In the genomic region with DNA sequence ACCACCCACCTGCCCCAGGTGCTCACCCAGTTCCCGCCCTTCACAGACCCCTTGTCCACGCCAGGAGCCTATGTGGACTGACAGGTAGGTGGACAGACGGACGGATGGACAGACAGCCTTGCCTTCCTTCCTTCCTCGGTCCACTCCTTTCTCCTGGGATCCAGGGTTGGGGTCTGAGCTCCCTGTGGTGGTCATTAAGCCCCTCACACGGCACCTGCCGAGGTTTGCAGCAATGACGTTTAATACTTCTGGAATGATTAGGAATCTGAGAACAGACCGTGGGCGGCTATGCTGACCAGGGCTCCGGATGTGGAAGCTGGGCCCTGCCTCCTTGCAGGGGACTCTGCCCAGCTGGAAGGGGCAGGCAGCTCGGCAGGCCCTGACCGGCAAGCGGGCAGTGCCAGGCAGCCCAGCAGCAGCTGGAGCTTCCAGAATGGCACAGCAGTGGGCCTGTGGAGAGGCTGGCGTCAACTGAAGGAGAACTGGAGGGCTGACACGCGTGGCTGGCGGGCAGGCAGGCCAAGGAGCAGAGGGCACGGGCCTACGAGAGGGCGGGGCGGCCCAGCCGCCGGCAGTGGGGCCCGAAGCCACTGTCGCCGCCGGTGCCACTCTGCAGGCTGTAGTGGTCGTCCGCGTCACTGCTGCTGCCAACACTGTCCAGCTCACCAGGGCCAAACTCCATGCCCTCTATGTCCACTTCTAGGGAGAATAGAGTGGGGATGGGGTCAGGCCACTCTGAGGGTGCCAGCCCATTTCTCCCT, we compare ENCODE assay signal across 19 cellular contexts. TPM values are rescaled to one million over a fixed set of nuclear protein-coding genes. Genes with fewer than 3 reads are reported as not detected.
DNase-seq lines count a peak whose midpoint lies in the region; ATAC-seq and TF ChIP-seq lines count a peak whose summit lies in the region.
"Had no signal": no experiment of that assay in that cellular context is flagged by ENCODE, and none has a peak within 500 bp of the region (broad histone marks: within the 10 kb centered on the region; RNA-seq: fewer than 3 reads in every experiment).

No MANE protein-coding gene starts in this region.

- no peaks in the 10 kb centered on the region for H3K27me3 Mint-ChIP-seq in activated T-helper 1 cell treated with anti-CD3 and anti-CD28 coated beads, Interleukin-12 subunit alpha, Interleukin-12 subunit beta, Interleukin-2, Interleukin-4 antibody, amounts not matched to agents 30 ng/mL and 10 ng/mL and 1 ng/mL, durations not matched to agents 14 hours and 24 hours and 36 hours (ENCODE audit: insufficient read depth)
- H3K27me3 Mint-ChIP-seq: activated naive CD8-positive, alpha-beta T cell; CD4-positive, CD25-positive, alpha-beta regulatory T cell had no signal

- CTCF ChIA-PET in SK-N-SH (lab: Yijun Ruan, JAX) = interaction anchor here (0.8 to 1.4 kb wide), 4 partner anchors 9 to 163 kb away, joined by 3 to 4 read pairs (median 4); no protein-coding TSS in a partner anchor

- no peak for TF ChIP-seq RAD21 in SK-N-SH (IDR thresholded peaks at IDR 0.05; ENCODE audit: low read length)

- intact Hi-C loops in activated T-helper 1 cell treated with anti-CD3 and anti-CD28 coated beads, Interleukin-12 subunit alpha, Interleukin-12 subunit beta, Interleukin-2, Interleukin-4 antibody, amounts not matched to agents 30 ng/mL and 10 ng/mL and 1 ng/mL, durations not matched to agents 14 hours and 24 hours and 36 hours (cut with micrococcal nuclease) = no loop called here
- intact Hi-C loops in lower leg skin (cut with DNase I; ENCODE audit: low total_unique reads) = no loop called here

- ATAC-seq in SK-N-SH treated with all-trans-retinoic acid at 6 μM for 48 hours (no peak), HG03097 (IDR thresholded peaks at IDR 0.05; ENCODE audit: low FRiP score, unreplicated experiment) (no peak)

- H3K4me1 Mint-ChIP-seq in activated T-helper 1 cell treated with anti-CD3 and anti-CD28 coated beads, Interleukin-12 subunit alpha, Interleukin-12 subunit beta, Interleukin-2, Interleukin-4 antibody, amounts not matched to agents 30 ng/mL and 10 ng/mL and 1 ng/mL, durations not matched to agents 14 hours and 24 hours and 36 hours (ENCODE audit: low read depth) = peaks cover 4% of the 10 kb centered on the region

- TF ChIP-seq POLR2A in lower leg skin (IDR thresholded peaks at IDR 0.05) = no peak

- H3K27ac ChIP-seq in SK-N-SH (ENCODE audit: low read depth in 2 of 2, low read length in 1 of 2) = no peak overlapping the region
- H3K27ac ChIP-seq: 22Rv1, sigmoid colon, tibial artery had no signal

- no peak overlapping the region for H3K4me2 ChIP-seq in SK-N-SH

- DNase-seq in SK-N-SH (peak; percentile 25), 8988T (peak; percentile 6), lower leg skin (ENCODE audit: low spot score in 2 of 2) (peak; percentile 9 to 72), SHP77 (lab: John Stamatoyannopoulos, UW) (no peak), NCI-H146 (lab: John Stamatoyannopoulos, UW) (no peak)
- DNase-seq in activated T-helper 1 cell treated with anti-CD3 and anti-CD28 coated beads, Interleukin-12 subunit alpha, Interleukin-12 subunit beta, Interleukin-2, Interleukin-4 antibody, amounts not matched to agents 30 ng/mL and 10 ng/mL and 1 ng/mL, durations not matched to agents 14 hours and 24 hours and 36 hours (ENCODE audit: low spot score) = peak; percentile 0
- DNase-seq: caudate nucleus; DMS79 treated with DMSO at 0.1 percent for 48 hours; mesenchymal stem cell; NCI-H2029; NCI-H526; stimulated activated CD4-positive, alpha-beta T cell treated with anti-CD3 and anti-CD28 coated beads, Interleukin-4, amount 100 ng/mL, for 1 hour had no signal

- no peak overlapping the region for H2AFZ ChIP-seq in SK-N-SH (ENCODE audit: low read depth)

- no peaks in the 10 kb centered on the region; a peak in 2 of 4 replicates for H3K4me1 ChIP-seq in SK-N-SH (ENCODE audit: control insufficient read depth in 1 of 2, insufficient read depth in 2 of 2, low read depth in 1 of 2, low read length in 1 of 2)

- H3K36me3 ChIP-seq in SK-N-SH (replicated peaks in 1 of 2; ENCODE audit: control insufficient read depth in 1 of 2, insufficient read depth in 2 of 2, low read length in 1 of 2) = peaks cover 0 to 63% of the 10 kb centered on the region in 2 experiments

- peaks cover 8% of the 10 kb centered on the region for H3K79me2 ChIP-seq in SK-N-SH (ENCODE audit: insufficient read depth)

- no peak for TF ChIP-seq EP300 in SK-N-SH (IDR thresholded peaks at IDR 0.05; ENCODE audit: borderline replicate concordance in 1 of 2, low read depth in 1 of 2, low read length in 1 of 2)

- no peaks in the 10 kb centered on the region for H3K36me3 Mint-ChIP-seq in activated T-helper 1 cell treated with anti-CD3 and anti-CD28 coated beads, Interleukin-12 subunit alpha, Interleukin-12 subunit beta, Interleukin-2, Interleukin-4 antibody, amounts not matched to agents 30 ng/mL and 10 ng/mL and 1 ng/mL, durations not matched to agents 14 hours and 24 hours and 36 hours (ENCODE audit: low read depth)
- H3K36me3 Mint-ChIP-seq: activated naive CD8-positive, alpha-beta T cell had no signal

- no peaks in the 10 kb centered on the region for H3K9me2 ChIP-seq in SK-N-SH

- H3F3A ChIP-seq in SK-N-SH (replicated peaks; ENCODE audit: insufficient read depth) = no peaks in the 10 kb centered on the region

- POLR2A ChIA-PET in SK-N-SH (lab: Yijun Ruan, JAX) = interaction anchor here (0.9 kb wide), 1 partner anchor 10 kb away, joined by 6 read pairs; no protein-coding TSS in a partner anchor

- H3K9me3 Mint-ChIP-seq in activated T-helper 1 cell treated with anti-CD3 and anti-CD28 coated beads, Interleukin-12 subunit alpha, Interleukin-12 subunit beta, Interleukin-2, Interleukin-4 antibody, amounts not matched to agents 30 ng/mL and 10 ng/mL and 1 ng/mL, durations not matched to agents 14 hours and 24 hours and 36 hours = no peaks in the 10 kb centered on the region
- H3K9me3 Mint-ChIP-seq: CD4-positive, CD25-positive, alpha-beta regulatory T cell had no signal

- 92% methylated on average over 25 of the region's 31 CpGs for WGBS in SK-N-SH (ENCODE audit: low lambda C conversion rate)
- 85 to 90% methylated on average over 29 to 30 of the region's 31 CpGs for WGBS in lower leg skin, 2 donors

- TF ChIP-seq CTCF in SK-N-SH (IDR thresholded peaks at IDR 0.05) (no peak), lower leg skin (IDR thresholded peaks at IDR 0.05) (no peak)

- H3K9ac ChIP-seq in SK-N-SH = no peak overlapping the region

- H3K27me3 ChIP-seq in SK-N-SH (ENCODE audit: insufficient read depth) = no peaks in the 10 kb centered on the region
- H3K27me3 ChIP-seq: sigmoid colon, tibial artery had no signal

- H3K4me3 ChIP-seq in SK-N-SH (ENCODE audit: low read depth in 2 of 2, low read length in 1 of 2) (no peak overlapping the region), lower leg skin (ENCODE audit: low read depth, poor library complexity, severe bottlenecking) (no peak overlapping the region)
- H3K4me3 ChIP-seq: sigmoid colon, tibial artery had no signal

- no peak overlapping the region for H3K27ac Mint-ChIP-seq in activated T-helper 1 cell treated with anti-CD3 and anti-CD28 coated beads, Interleukin-12 subunit alpha, Interleukin-12 subunit beta, Interleukin-2, Interleukin-4 antibody, amounts not matched to agents 30 ng/mL and 10 ng/mL and 1 ng/mL, durations not matched to agents 14 hours and 24 hours and 36 hours
- H3K27ac Mint-ChIP-seq: activated naive CD8-positive, alpha-beta T cell had no signal

- peaks cover 24% of the 10 kb centered on the region for H4K20me1 ChIP-seq in SK-N-SH (ENCODE audit: insufficient read depth)

- H3K9me3 ChIP-seq in SK-N-SH = no peaks in the 10 kb centered on the region
- H3K9me3 ChIP-seq: sigmoid colon, tibial artery had no signal

- H3K4me3 Mint-ChIP-seq in activated T-helper 1 cell treated with anti-CD3 and anti-CD28 coated beads, Interleukin-12 subunit alpha, Interleukin-12 subunit beta, Interleukin-2, Interleukin-4 antibody, amounts not matched to agents 30 ng/mL and 10 ng/mL and 1 ng/mL, durations not matched to agents 14 hours and 24 hours and 36 hours = no peak overlapping the region
- H3K4me3 Mint-ChIP-seq: activated naive CD8-positive, alpha-beta T cell had no signal

TF ChIP-seq in SK-N-SH, 30 proteins besides CTCF, POLR2A, EP300 and RAD21 (continues in another document):
- TF ChIP-seq GABPA (IDR thresholded peaks at IDR 0.05; ENCODE audit: low read depth) (no peak), CHD2 (IDR thresholded peaks at IDR 0.05; ENCODE audit: low read length, partially characterized antibody) (no peak), YY1 (IDR thresholded peaks at IDR 0.05; ENCODE audit: low read depth) (no peak), RCOR1 (IDR thresholded peaks at IDR 0.05; ENCODE audit: low read length) (no peak)

TF ChIP-seq in SK-N-SH treated with all-trans-retinoic acid at 6 μM for 48 hours, 23 proteins besides CTCF, POLR2A, EP300 and RAD21:
- no peak for TF ChIP-seq BACH2 (CRISPR knock-in tag; IDR thresholded peaks at IDR 0.05; ENCODE audit: borderline replicate concordance)

RNA-seq across cellular contexts. Expression of a gene that starts 8.3 kb away (rescaled TPM):
- polyA plus RNA-seq in SK-N-SH (2012; rRNA removed) = 6.3 and 6.4 TPM in 2 replicates
- polyA plus RNA-seq in SK-N-SH (2012; cell fraction: cytosol; rRNA removed) = 4.0 and 4.4 TPM in 2 replicates
- polyA plus RNA-seq in SK-N-SH (2012; cell fraction: nucleus; rRNA removed) = 15.3 and 15.8 TPM in 2 replicates
- 19.2 and 19.9 TPM in 2 replicates for total RNA-seq in activated T-helper 1 cell treated with anti-CD3 and anti-CD28 coated beads, Interleukin-12 subunit alpha, Interleukin-12 subunit beta, Interleukin-2, Interleukin-4 antibody, amounts not matched to agents 30 ng/mL and 10 ng/mL and 1 ng/mL, durations not matched to agents 14 hours and 24 hours and 36 hours
- total RNA-seq in lower leg skin = 10 to 100 TPM in 3 of 4 donors, 1 to 10 TPM in 1; 6.8 to 15.3 (median 12.4) TPM

RNA-seq across cellular contexts. Expression of a gene that starts 8.3 kb away (rescaled TPM):
- polyA plus RNA-seq in SK-N-SH (2012; rRNA removed) = 0.67 and 1.2 TPM in 2 replicates
- 0.31 and 0.38 TPM in 2 replicates for polyA plus RNA-seq in SK-N-SH (2012; cell fraction: cytosol; rRNA removed)
- polyA plus RNA-seq in SK-N-SH (2012; cell fraction: nucleus; rRNA removed) = 4.2 and 4.9 TPM in 2 replicates
- 2.1 and 3.5 TPM in 2 replicates for total RNA-seq in activated T-helper 1 cell treated with anti-CD3 and anti-CD28 coated beads, Interleukin-12 subunit alpha, Interleukin-12 subunit beta, Interleukin-2, Interleukin-4 antibody, amounts not matched to agents 30 ng/mL and 10 ng/mL and 1 ng/mL, durations not matched to agents 14 hours and 24 hours and 36 hours
- 1 to 10 TPM in 2 of 4 donors, under 1 TPM in 2; 0.30 to 3.3 (median 0.89) TPM for total RNA-seq in lower leg skin

RNA-seq across cellular contexts. Expression of a gene that starts 11.7 kb away (rescaled TPM):
- 38.6 and 42.2 TPM in 2 replicates for polyA plus RNA-seq in SK-N-SH (2012; rRNA removed)
- polyA plus RNA-seq in SK-N-SH (2012; cell fraction: cytosol; rRNA removed) = 17.3 and 28.2 TPM in 2 replicates
- 58.8 and 62.0 TPM in 2 replicates for polyA plus RNA-seq in SK-N-SH (2012; cell fraction: nucleus; rRNA removed)
- 7.9 and 10.1 TPM in 2 replicates for total RNA-seq in activated T-helper 1 cell treated with anti-CD3 and anti-CD28 coated beads, Interleukin-12 subunit alpha, Interleukin-12 subunit beta, Interleukin-2, Interleukin-4 antibody, amounts not matched to agents 30 ng/mL and 10 ng/mL and 1 ng/mL, durations not matched to agents 14 hours and 24 hours and 36 hours
- 10 to 100 TPM; 33.3 to 62.6 (median 47.6) TPM for total RNA-seq in lower leg skin

Comparison
In these comparisons a context has a peak if more than half of its experiments do, and no peak if none do; other contexts are left out.
1. DNase-seq: peak in SK-N-SH (single experiment), 8988T (single experiment), activated T-helper 1 cell treated with anti-CD3 and anti-CD28 coated beads, Interleukin-12 subunit alpha, Interleukin-12 subunit beta, Interleukin-2, Interleukin-4 antibody, amounts not matched to agents 30 ng/mL and 10 ng/mL and 1 ng/mL, durations not matched to agents 14 hours and 24 hours and 36 hours (single experiment) and lower leg skin (2 of 2); none in SHP77 (0 of 2) and NCI-H146 (single experiment).